ENCODE assay signal across 1 cellular context in the genomic region with DNA sequence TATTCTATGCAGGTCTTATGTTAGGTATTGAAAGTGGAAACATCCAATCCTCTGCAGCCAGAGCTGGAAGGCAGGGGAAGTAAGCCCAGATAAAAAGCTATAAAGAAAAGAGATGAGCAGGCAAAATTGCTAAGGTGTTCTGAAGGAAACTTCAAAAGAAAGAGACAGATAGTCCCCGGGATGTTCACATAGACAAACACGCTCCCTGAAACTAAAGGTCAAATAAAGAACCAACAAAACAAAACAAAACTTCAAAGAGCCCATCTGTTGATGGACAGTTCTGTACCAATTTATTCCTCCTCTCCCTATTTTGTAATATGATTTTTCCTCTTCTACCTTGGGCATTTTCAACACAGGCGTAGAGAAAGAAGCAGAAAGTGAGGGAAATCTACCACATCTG.
TF ChIP-seq lines count a peak whose summit lies in the region.

No MANE protein-coding gene starts in this region.

TF ChIP-seq in HepG2, 621 proteins besides CTCF, POLR2A, EP300 and RAD21 (continued from another document and continues in another):
- 0 out of 2 replicates have a peak, but pooled peaks have one; percentile 20 for TF ChIP-seq PAXIP1 (CRISPR knock-in tag; conservative IDR thresholded peaks at IDR 0.05)
- TF ChIP-seq STAT5B (CRISPR knock-in tag; IDR thresholded peaks at IDR 0.05), result no peak
- TF ChIP-seq FOXP1 (IDR thresholded peaks at IDR 0.05), result no peak
- TF ChIP-seq FOXP1 (CRISPR knock-in tag; IDR thresholded peaks at IDR 0.05), result peak; percentile 34; the same call in 1 of the 2 replicates
- TF ChIP-seq KAT8 (CRISPR knock-in tag; IDR thresholded peaks at IDR 0.05), result no peak
- no peak for TF ChIP-seq ZNF782 (CRISPR knock-in tag; IDR thresholded peaks at IDR 0.05; ENCODE audit: borderline replicate concordance)
- TF ChIP-seq MED1 (CRISPR knock-in tag; IDR thresholded peaks at IDR 0.05), result no peak
- TF ChIP-seq SP2 (CRISPR knock-in tag; IDR thresholded peaks at IDR 0.05), result no peak
- no peak for TF ChIP-seq ZNF556 (CRISPR knock-in tag; IDR thresholded peaks at IDR 0.05; ENCODE audit: borderline replicate concordance)
- TF ChIP-seq AHDC1 (CRISPR knock-in tag; IDR thresholded peaks at IDR 0.05; ENCODE audit: borderline replicate concordance), result no peak
- TF ChIP-seq, protein P1, sequence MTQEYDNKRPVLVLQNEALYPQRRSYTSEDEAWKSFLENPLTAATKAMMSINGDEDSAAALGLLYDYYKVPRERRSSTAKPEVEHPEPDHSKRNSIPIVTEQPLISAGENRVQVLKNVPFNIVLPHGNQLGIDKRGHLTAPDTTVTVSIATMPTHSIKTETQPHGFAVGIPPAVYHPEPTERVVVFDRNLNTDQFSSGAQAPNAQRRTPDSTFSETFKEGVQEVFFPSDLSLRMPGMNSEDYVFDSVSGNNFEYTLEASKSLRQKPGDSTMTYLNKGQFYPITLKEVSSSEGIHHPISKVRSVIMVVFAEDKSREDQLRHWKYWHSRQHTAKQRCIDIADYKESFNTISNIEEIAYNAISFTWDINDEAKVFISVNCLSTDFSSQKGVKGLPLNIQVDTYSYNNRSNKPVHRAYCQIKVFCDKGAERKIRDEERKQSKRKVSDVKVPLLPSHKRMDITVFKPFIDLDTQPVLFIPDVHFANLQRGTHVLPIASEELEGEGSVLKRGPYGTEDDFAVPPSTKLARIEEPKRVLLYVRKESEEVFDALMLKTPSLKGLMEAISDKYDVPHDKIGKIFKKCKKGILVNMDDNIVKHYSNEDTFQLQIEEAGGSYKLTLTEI (CRISPR knock-in tag; conservative IDR thresholded peaks at IDR 0.05), result no peak
- no peak for TF ChIP-seq ZNF777 (CRISPR knock-in tag; IDR thresholded peaks at IDR 0.05)
- TF ChIP-seq, protein P2, sequence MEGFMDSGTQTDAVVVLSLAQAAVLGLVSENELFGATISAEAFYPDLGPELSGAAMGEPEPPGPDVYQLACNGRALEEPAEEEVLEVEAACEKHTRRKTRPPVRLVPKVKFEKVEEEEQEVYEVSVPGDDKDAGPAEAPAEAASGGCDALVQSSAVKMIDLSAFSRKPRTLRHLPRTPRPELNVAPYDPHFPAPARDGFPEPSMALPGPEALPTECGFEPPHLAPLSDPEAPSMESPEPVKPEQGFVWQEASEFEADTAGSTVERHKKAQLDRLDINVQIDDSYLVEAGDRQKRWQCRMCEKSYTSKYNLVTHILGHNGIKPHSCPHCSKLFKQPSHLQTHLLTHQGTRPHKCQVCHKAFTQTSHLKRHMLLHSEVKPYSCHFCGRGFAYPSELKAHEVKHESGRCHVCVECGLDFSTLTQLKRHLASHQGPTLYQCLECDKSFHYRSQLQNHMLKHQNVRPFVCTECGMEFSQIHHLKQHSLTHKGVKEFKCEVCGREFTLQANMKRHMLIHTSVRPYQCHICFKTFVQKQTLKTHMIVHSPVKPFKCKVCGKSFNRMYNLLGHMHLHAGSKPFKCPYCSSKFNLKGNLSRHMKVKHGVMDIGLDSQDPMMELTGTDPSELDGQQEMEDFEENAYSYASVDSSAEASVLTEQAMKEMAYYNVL (CRISPR knock-in tag; IDR thresholded peaks at IDR 0.05; ENCODE audit: borderline replicate concordance), result no peak
- TF ChIP-seq NR2F6 (IDR thresholded peaks at IDR 0.05), result 0 out of 2 replicates have a peak, but pooled peaks have one; percentile 29
- TF ChIP-seq NR2F6 (CRISPR knock-in tag; IDR thresholded peaks at IDR 0.05), result no peak
- TF ChIP-seq PPARG (CRISPR knock-in tag; conservative IDR thresholded peaks at IDR 0.05), result no peak
- TF ChIP-seq, protein P3, sequence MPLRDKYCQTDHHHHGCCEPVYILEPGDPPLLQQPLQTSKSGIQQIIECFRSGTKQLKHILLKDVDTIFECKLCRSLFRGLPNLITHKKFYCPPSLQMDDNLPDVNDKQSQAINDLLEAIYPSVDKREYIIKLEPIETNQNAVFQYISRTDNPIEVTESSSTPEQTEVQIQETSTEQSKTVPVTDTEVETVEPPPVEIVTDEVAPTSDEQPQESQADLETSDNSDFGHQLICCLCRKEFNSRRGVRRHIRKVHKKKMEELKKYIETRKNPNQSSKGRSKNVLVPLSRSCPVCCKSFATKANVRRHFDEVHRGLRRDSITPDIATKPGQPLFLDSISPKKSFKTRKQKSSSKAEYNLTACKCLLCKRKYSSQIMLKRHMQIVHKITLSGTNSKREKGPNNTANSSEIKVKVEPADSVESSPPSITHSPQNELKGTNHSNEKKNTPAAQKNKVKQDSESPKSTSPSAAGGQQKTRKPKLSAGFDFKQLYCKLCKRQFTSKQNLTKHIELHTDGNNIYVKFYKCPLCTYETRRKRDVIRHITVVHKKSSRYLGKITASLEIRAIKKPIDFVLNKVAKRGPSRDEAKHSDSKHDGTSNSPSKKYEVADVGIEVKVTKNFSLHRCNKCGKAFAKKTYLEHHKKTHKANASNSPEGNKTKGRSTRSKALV (CRISPR knock-in tag; IDR thresholded peaks at IDR 0.05), result no peak
- TF ChIP-seq, protein P4, sequence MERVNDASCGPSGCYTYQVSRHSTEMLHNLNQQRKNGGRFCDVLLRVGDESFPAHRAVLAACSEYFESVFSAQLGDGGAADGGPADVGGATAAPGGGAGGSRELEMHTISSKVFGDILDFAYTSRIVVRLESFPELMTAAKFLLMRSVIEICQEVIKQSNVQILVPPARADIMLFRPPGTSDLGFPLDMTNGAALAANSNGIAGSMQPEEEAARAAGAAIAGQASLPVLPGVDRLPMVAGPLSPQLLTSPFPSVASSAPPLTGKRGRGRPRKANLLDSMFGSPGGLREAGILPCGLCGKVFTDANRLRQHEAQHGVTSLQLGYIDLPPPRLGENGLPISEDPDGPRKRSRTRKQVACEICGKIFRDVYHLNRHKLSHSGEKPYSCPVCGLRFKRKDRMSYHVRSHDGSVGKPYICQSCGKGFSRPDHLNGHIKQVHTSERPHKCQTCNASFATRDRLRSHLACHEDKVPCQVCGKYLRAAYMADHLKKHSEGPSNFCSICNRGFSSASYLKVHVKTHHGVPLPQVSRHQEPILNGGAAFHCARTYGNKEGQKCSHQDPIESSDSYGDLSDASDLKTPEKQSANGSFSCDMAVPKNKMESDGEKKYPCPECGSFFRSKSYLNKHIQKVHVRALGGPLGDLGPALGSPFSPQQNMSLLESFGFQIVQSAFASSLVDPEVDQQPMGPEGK (CRISPR knock-in tag; IDR thresholded peaks at IDR 0.05), result no peak
- no peak for TF ChIP-seq ZNF460 (CRISPR knock-in tag; IDR thresholded peaks at IDR 0.05; ENCODE audit: borderline replicate concordance)
- no peak for TF ChIP-seq BCL6 (CRISPR knock-in tag; IDR thresholded peaks at IDR 0.05)
- no peak for TF ChIP-seq TFDP2 (CRISPR knock-in tag; IDR thresholded peaks at IDR 0.05)
- TF ChIP-seq, protein P5, sequence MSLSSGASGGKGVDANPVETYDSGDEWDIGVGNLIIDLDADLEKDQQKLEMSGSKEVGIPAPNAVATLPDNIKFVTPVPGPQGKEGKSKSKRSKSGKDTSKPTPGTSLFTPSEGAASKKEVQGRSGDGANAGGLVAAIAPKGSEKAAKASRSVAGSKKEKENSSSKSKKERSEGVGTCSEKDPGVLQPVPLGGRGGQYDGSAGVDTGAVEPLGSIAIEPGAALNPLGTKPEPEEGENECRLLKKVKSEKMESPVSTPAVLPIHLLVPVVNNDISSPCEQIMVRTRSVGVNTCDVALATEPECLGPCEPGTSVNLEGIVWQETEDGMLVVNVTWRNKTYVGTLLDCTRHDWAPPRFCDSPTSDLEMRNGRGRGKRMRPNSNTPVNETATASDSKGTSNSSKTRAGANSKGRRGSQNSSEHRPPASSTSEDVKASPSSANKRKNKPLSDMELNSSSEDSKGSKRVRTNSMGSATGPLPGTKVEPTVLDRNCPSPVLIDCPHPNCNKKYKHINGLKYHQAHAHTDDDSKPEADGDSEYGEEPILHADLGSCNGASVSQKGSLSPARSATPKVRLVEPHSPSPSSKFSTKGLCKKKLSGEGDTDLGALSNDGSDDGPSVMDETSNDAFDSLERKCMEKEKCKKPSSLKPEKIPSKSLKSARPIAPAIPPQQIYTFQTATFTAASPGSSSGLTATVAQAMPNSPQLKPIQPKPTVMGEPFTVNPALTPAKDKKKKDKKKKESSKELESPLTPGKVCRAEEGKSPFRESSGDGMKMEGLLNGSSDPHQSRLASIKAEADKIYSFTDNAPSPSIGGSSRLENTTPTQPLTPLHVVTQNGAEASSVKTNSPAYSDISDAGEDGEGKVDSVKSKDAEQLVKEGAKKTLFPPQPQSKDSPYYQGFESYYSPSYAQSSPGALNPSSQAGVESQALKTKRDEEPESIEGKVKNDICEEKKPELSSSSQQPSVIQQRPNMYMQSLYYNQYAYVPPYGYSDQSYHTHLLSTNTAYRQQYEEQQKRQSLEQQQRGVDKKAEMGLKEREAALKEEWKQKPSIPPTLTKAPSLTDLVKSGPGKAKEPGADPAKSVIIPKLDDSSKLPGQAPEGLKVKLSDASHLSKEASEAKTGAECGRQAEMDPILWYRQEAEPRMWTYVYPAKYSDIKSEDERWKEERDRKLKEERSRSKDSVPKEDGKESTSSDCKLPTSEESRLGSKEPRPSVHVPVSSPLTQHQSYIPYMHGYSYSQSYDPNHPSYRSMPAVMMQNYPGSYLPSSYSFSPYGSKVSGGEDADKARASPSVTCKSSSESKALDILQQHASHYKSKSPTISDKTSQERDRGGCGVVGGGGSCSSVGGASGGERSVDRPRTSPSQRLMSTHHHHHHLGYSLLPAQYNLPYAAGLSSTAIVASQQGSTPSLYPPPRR (CRISPR knock-in tag; IDR thresholded peaks at IDR 0.05; ENCODE audit: borderline replicate concordance), result no peak
- TF ChIP-seq, protein P6, sequence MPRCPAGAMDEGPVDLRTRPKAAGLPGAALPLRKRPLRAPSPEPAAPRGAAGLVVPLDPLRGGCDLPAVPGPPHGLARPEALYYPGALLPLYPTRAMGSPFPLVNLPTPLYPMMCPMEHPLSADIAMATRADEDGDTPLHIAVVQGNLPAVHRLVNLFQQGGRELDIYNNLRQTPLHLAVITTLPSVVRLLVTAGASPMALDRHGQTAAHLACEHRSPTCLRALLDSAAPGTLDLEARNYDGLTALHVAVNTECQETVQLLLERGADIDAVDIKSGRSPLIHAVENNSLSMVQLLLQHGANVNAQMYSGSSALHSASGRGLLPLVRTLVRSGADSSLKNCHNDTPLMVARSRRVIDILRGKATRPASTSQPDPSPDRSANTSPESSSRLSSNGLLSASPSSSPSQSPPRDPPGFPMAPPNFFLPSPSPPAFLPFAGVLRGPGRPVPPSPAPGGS (CRISPR knock-in tag; IDR thresholded peaks at IDR 0.05), result no peak
- TF ChIP-seq FOXC1 (CRISPR knock-in tag; IDR thresholded peaks at IDR 0.05; ENCODE audit: borderline replicate concordance), result no peak
- peak in 1 of 2 experiments; percentile 48; a peak in 3 of 4 replicates for TF ChIP-seq MAFK (conservative IDR thresholded peaks at IDR 0.05 in 1 of 2, IDR thresholded peaks at IDR 0.05 in 1 of 2; ENCODE audit: low read length in 2 of 2)
- no peak for TF ChIP-seq MED8 (CRISPR knock-in tag; IDR thresholded peaks at IDR 0.05; ENCODE audit: insufficient replicate concordance)
